Comparison of ENCODE assay signal across 27 cellular contexts in genomic region chr3:122078235-122078935, GRCh38. TPM values are rescaled to one million over a fixed set of nuclear protein-coding genes. Genes with fewer than 3 reads are reported as not detected.
DNase-seq lines count a peak whose midpoint lies in the region; TF ChIP-seq lines count a peak whose summit lies in the region.
"Had no signal": no experiment of that assay in that cellular context is flagged by ENCODE, and none has a peak within 500 bp of the region (broad histone marks: within the 10 kb centered on the region; RNA-seq: fewer than 3 reads in every experiment).

No MANE protein-coding gene starts in this region.

- WGBS in testis, 2 donors, result 87% methylated on average over 8 of the region's 8 CpGs
- WGBS in stomach, 5 donors, result 55 to 72% (median 68%) methylated on average over 8 of the region's 8 CpGs

- peaks cover 53% of the 10 kb centered on the region for H3K4me1 ChIP-seq in mononuclear cell (ENCODE audit: insufficient read depth, low read length)
- peaks cover 10% of the 10 kb centered on the region; the same call in 1 of the 2 replicates for H3K4me1 ChIP-seq in Caco-2
- H3K4me1 ChIP-seq in testis, result no peaks in the 10 kb centered on the region
- no peaks in the 10 kb centered on the region for H3K4me1 ChIP-seq in stomach
- H3K4me1 ChIP-seq: A549 had no signal

- intact Hi-C loops in Caco-2 (cut with micrococcal nuclease; ENCODE audit: unreplicated experiment) (no loop called here), testis (cut with DNase I; ENCODE audit: low total_unique reads) (no loop called here), stomach (cut with DNase I; ENCODE audit: low total_unique reads) (no loop called here)

- TF ChIP-seq CTCF in Caco-2 (IDR thresholded peaks at IDR 0.05; ENCODE audit: insufficient read depth in 1 of 2, low read depth in 1 of 2, low read length in 1 of 2, severe bottlenecking in 1 of 2, unreplicated experiment in 1 of 2), result no peak
- TF ChIP-seq CTCF in testis (IDR thresholded peaks at IDR 0.05), result no peak
- no peak for TF ChIP-seq CTCF in stomach (IDR thresholded peaks at IDR 0.05)

- H3K27ac ChIP-seq in testis, result no peak overlapping the region
- H3K27ac ChIP-seq in stomach, result no peak overlapping the region
- H3K27ac ChIP-seq: A549, lower lobe of right lung, neutrophil had no signal

- no TSS peak for BruUV-seq in Caco-2 (replicated peaks; lab: Mats Ljungman, UMichigan)

- TF ChIP-seq EP300 in stomach (IDR thresholded peaks at IDR 0.05), result no peak

- H3K27me3 ChIP-seq in mononuclear cell (ENCODE audit: insufficient read depth, low read length) (no peaks in the 10 kb centered on the region), Caco-2 (replicated peaks; ENCODE audit: control insufficient read depth, insufficient read depth, low read length) (no peaks in the 10 kb centered on the region), testis (no peaks in the 10 kb centered on the region), stomach (no peaks in the 10 kb centered on the region)
- H3K27me3 ChIP-seq: transverse colon had no signal

- H3K36me3 ChIP-seq in Caco-2 (ENCODE audit: control insufficient read depth, insufficient read depth, low read length), result no peaks in the 10 kb centered on the region
- H3K36me3 ChIP-seq in testis (ENCODE audit: low read depth, missing control alignments), result no peaks in the 10 kb centered on the region
- no peaks in the 10 kb centered on the region for H3K36me3 ChIP-seq in stomach
- H3K36me3 ChIP-seq: lower lobe of right lung, neutrophil, transverse colon had no signal

- H3K27ac Mint-ChIP-seq in activated CD4-positive, alpha-beta T cell treated with anti-CD3 and anti-CD28 coated beads, Interleukin-2, amount 10 ng/mL, durations not matched to agents 7 days and 5 days, result peak overlapping the region; percentile 82
- H3K27ac Mint-ChIP-seq in Caco-2 (ENCODE audit: unreplicated experiment), result no peak overlapping the region

- peaks cover 68% of the 10 kb centered on the region for H3K4me1 Mint-ChIP-seq in activated CD4-positive, alpha-beta T cell treated with anti-CD3 and anti-CD28 coated beads, Interleukin-2, amount 10 ng/mL, durations not matched to agents 7 days and 5 days
- no peaks in the 10 kb centered on the region for H3K4me1 Mint-ChIP-seq in Caco-2 (ENCODE audit: low read depth, unreplicated experiment)

- H3K4me3 Mint-ChIP-seq in activated CD4-positive, alpha-beta T cell treated with anti-CD3 and anti-CD28 coated beads, Interleukin-2, amount 10 ng/mL, durations not matched to agents 7 days and 5 days, result peak overlapping the region; percentile 50
- no peak overlapping the region for H3K4me3 Mint-ChIP-seq in Caco-2 (ENCODE audit: unreplicated experiment)

- H3K9me3 ChIP-seq in mononuclear cell (ENCODE audit: low read depth, low read length), result no peaks in the 10 kb centered on the region
- H3K9me3 ChIP-seq in Caco-2, result no peaks in the 10 kb centered on the region
- no peaks in the 10 kb centered on the region for H3K9me3 ChIP-seq in testis
- H3K9me3 ChIP-seq in stomach, result no peaks in the 10 kb centered on the region
- H3K9me3 ChIP-seq: A549, lower lobe of right lung, neutrophil, transverse colon had no signal

- no peak for TF ChIP-seq POLR2A in testis (IDR thresholded peaks at IDR 0.05)
- no peak for TF ChIP-seq POLR2A in stomach (IDR thresholded peaks at IDR 0.05)

- peak overlapping the region; percentile 96 for H3K4me3 ChIP-seq in GM08714 (ENCODE audit: low read length)
- H3K4me3 ChIP-seq in mononuclear cell (ENCODE audit: low read length), result peak overlapping the region; percentile 11
- no peak overlapping the region for H3K4me3 ChIP-seq in Caco-2 (ENCODE audit: low read depth, low read length)
- no peak overlapping the region for H3K4me3 ChIP-seq in testis
- peak overlapping the region in 1 of 4 donors; percentile 10 for H3K4me3 ChIP-seq in stomach
- H3K4me3 ChIP-seq: A549, K562, lower lobe of right lung, skin epidermis, transverse colon had no signal

- H3K27me3 Mint-ChIP-seq in activated CD4-positive, alpha-beta T cell treated with anti-CD3 and anti-CD28 coated beads, Interleukin-2, amount 10 ng/mL, durations not matched to agents 7 days and 5 days, result no peaks in the 10 kb centered on the region
- H3K27me3 Mint-ChIP-seq in Caco-2 (ENCODE audit: insufficient read depth, unreplicated experiment), result peaks cover 9% of the 10 kb centered on the region

- CTCF ChIA-PET in activated CD4-positive, alpha-beta T cell treated with anti-CD3 and anti-CD28 coated beads, Interleukin-2, amount 10 ng/mL, durations not matched to agents 7 days and 5 days (lab: Charles Lee), result interaction anchor here (0.9 to 1.7 kb wide), 4 partner anchors 9 to 21 kb away, joined by 3 to 8 read pairs (median 4); no protein-coding TSS in a partner anchor
- CTCF ChIA-PET in Caco-2 (lab: Charles Lee), result no interaction called here

- POLR2A ChIA-PET in activated CD4-positive, alpha-beta T cell treated with anti-CD3 and anti-CD28 coated beads, Interleukin-2, amount 10 ng/mL, durations not matched to agents 7 days and 5 days (lab: Charles Lee), result interaction anchor here (0.6 kb wide), 1 partner anchor 22 kb away, joined by 3 read pairs; no protein-coding TSS in a partner anchor
- POLR2A ChIA-PET in Caco-2 (lab: Charles Lee), result no interaction called here

- no peaks in the 10 kb centered on the region for H3K36me3 Mint-ChIP-seq in activated CD4-positive, alpha-beta T cell treated with anti-CD3 and anti-CD28 coated beads, Interleukin-2, amount 10 ng/mL, durations not matched to agents 7 days and 5 days (ENCODE audit: low read depth)
- no peaks in the 10 kb centered on the region for H3K36me3 Mint-ChIP-seq in Caco-2 (ENCODE audit: insufficient read depth, unreplicated experiment)

- peaks cover under 1% of the 10 kb centered on the region for H3K9me3 Mint-ChIP-seq in activated CD4-positive, alpha-beta T cell treated with anti-CD3 and anti-CD28 coated beads, Interleukin-2, amount 10 ng/mL, durations not matched to agents 7 days and 5 days
- no peaks in the 10 kb centered on the region for H3K9me3 Mint-ChIP-seq in Caco-2 (ENCODE audit: unreplicated experiment)
- H3K9me3 Mint-ChIP-seq: stimulated activated naive CD8-positive, alpha-beta T cell treated with anti-CD3 and anti-CD28 coated beads, Interleukin-15, amount 100 ng/mL, for 72 hours had no signal

- no peak for DNase-seq in activated CD4-positive, alpha-beta T cell treated with anti-CD3 and anti-CD28 coated beads, Interleukin-2, amount 10 ng/mL, durations not matched to agents 7 days and 5 days
- no peak for DNase-seq in activated CD4-positive, alpha-beta T cell treated with anti-CD3 and anti-CD28 coated beads, Interleukin-2, amount 50 U/mL, for 1 hour
- peak; percentile 20 for DNase-seq in NCI-H526 treated with DMSO at 0.1 percent for 48 hours (lab: John Stamatoyannopoulos, UW)
- DNase-seq in Caco-2, result no peak
- DNase-seq in testis, result no peak
- DNase-seq in stomach, result no peak
- DNase-seq: activated gamma-delta T cell treated with Interleukin-2 at 50 U/mL for 16 hours; amniotic stem cell; Calu3; kidney; lower lobe of right lung; NCI-H146; PC-3; Right ventricle myocardium superior; stimulated activated naive CD8-positive, alpha-beta T cell treated with anti-CD3 and anti-CD28 coated beads, Interleukin-15, amount 100 ng/mL, for 72 hours; transverse colon had no signal

RNA-seq across cellular contexts. Expression of gene CD86, which starts 23.2 kb away (rescaled TPM):
- 1 to 10 TPM; 1.9 to 2.5 TPM for total RNA-seq in activated CD4-positive, alpha-beta T cell treated with anti-CD3 and anti-CD28 coated beads, Interleukin-2, amount 10 ng/mL, durations not matched to agents 7 days and 5 days
- 50.1 TPM for total RNA-seq in mononuclear cell
- not detected in 2 replicates for total RNA-seq in Caco-2 (2022)
- total RNA-seq in testis, result 1 to 10 TPM; 3.2 to 4.5 TPM
- polyA plus RNA-seq in testis (ENCODE audit: insufficient read depth, low read depth, low replicate concordance), result 3.4 TPM
- total RNA-seq in stomach, result 10 to 100 TPM in 1 of 5 donors, 1 to 10 TPM in 1, under 1 TPM in 2, not detected in 1; 0.29 to 16.9 (median 3.7) TPM
- polyA plus RNA-seq in stomach, result 1 to 10 TPM; 1.2 to 3.4 (median 3.1) TPM
- total RNA-seq: Calu3, fibroblast of lung, glomerular endothelial cell, pulmonary artery endothelial cell had no signal
- polyA plus RNA-seq: BJ, fibroblast of lung, K562 had no signal

RNA-seq across cellular contexts. Expression of gene ILDR1, which starts 56.3 kb away (rescaled TPM):
- total RNA-seq in activated CD4-positive, alpha-beta T cell treated with anti-CD3 and anti-CD28 coated beads, Interleukin-2, amount 10 ng/mL, durations not matched to agents 7 days and 5 days, result under 1 TPM in 1 of 2 experiments, not detected in 1; 0.17 TPM
- total RNA-seq in mononuclear cell (0.21 TPM), Caco-2 (2022) (0.21 and 0.25 TPM in 2 replicates), testis (1 to 10 TPM; 3.2 TPM), stomach (10 to 100 TPM in 1 of 5 donors, under 1 TPM in 2, not detected in 2; under 0.01 to 21.4 (median 0.18) TPM)
- polyA plus RNA-seq in testis (ENCODE audit: insufficient read depth, low read depth, low replicate concordance) (1.4 TPM), stomach (1 to 10 TPM in 1 of 3 donors, not detected in 2; 1.3 TPM)
- total RNA-seq: Daoy, fibroblast of lung, glomerular endothelial cell, pulmonary artery endothelial cell had no signal
- polyA plus RNA-seq: A549, BJ, fibroblast of lung, K562 had no signal

Comparison
In these comparisons a context has a peak if more than half of its experiments do, and no peak if none do; other contexts are left out.
1. H3K4me3 ChIP-seq: peak in GM08714 (single experiment) and mononuclear cell (single experiment); none in Caco-2 (single experiment) and testis (0 of 2).